ENCODE assay signal across 8 cellular contexts in genomic region chr18:21444465-21445023, GRCh38.
DNase-seq lines count a peak whose midpoint lies in the region; FAIRE-seq and TF ChIP-seq lines count a peak whose summit lies in the region.

No MANE protein-coding gene starts in this region.

- no peak overlapping the region for H3K4me3 Mint-ChIP-seq in MCF 10A (ENCODE audit: unreplicated experiment)

- no peaks in the 10 kb centered on the region for H3K9me3 Mint-ChIP-seq in MCF 10A (ENCODE audit: unreplicated experiment)

- POLR2A ChIA-PET in MCF 10A (lab: Yijun Ruan, JAX): interaction anchor here (0.6 to 1.0 kb wide), 2 partner anchors 204 to 249 kb away, joined by 3 to 4 read pairs; no protein-coding TSS in a partner anchor

- H3K4me1 Mint-ChIP-seq in MCF 10A (ENCODE audit: insufficient read depth, unreplicated experiment): peaks cover 11% of the 10 kb centered on the region

- intact Hi-C loops in MCF 10A (cut with micrococcal nuclease): loop anchor here (1.0 kb wide), 3 partner anchors 55 to 249 kb away; partner anchors contain the start of gene GREB1L

- TF ChIP-seq CTCF in AG09309 (IDR thresholded peaks at IDR 0.05; ENCODE audit: control insufficient read depth, insufficient read depth, low read depth, low read length, missing control alignments) (peak; percentile 87), MCF 10A (IDR thresholded peaks at IDR 0.05; ENCODE audit: unreplicated experiment) (peak; percentile 78)

- no peaks in the 10 kb centered on the region for H3K36me3 Mint-ChIP-seq in MCF 10A (ENCODE audit: insufficient read depth, unreplicated experiment)

- BruUV-seq in MCF 10A (replicated peaks; lab: Mats Ljungman, UMichigan): no TSS peak

- DNase-seq in AG09309 (ENCODE audit: low read depth) (peak; percentile 24), GM18507 (ENCODE audit: extremely low spot score, insufficient read length, low read depth) (peak; percentile 14), NCI-H345 (lab: John Stamatoyannopoulos, UW) (peak; percentile 59), MCF 10A (ENCODE audit: unreplicated experiment) (peak; percentile 66), left kidney (ENCODE audit: low read depth, low spot score) (peak; percentile 73), DMS79 (lab: John Stamatoyannopoulos, UW) (no peak), DMS79 treated with DMSO at 0.1 percent for 48 hours (lab: John Stamatoyannopoulos, UW) (no peak)
- DNase-seq in activated effector memory CD4-positive, alpha-beta T cell treated with Interleukin-2 at 50 U/mL for 16 hours: no peak

- H3K4me3 ChIP-seq in AG09309 (ENCODE audit: control insufficient read depth, low read depth, low read length): no peak overlapping the region

- peak; percentile 72 for FAIRE-seq in GM18507 (lab: Jason Lieb, UNC)

- H3K27ac Mint-ChIP-seq in MCF 10A (ENCODE audit: low read depth, unreplicated experiment): no peak overlapping the region

- H3K27me3 Mint-ChIP-seq in MCF 10A (ENCODE audit: insufficient read depth, unreplicated experiment): no peaks in the 10 kb centered on the region

- CTCF ChIA-PET in MCF 10A (lab: Yijun Ruan, JAX): interaction anchor here (0.5 to 9.5 kb wide), 35 partner anchors 10 to 1943 kb away, joined by 3 to 192 read pairs (median 4); partner anchors contain the start of gene GREB1L

Comparison
In these comparisons a context has a peak if more than half of its experiments do, and no peak if none do; other contexts are left out.
1. DNase-seq: peak in AG09309 (single experiment), GM18507 (single experiment), NCI-H345 (single experiment), MCF 10A (single experiment) and left kidney (single experiment); none in activated effector memory CD4-positive, alpha-beta T cell treated with Interleukin-2 at 50 U/mL for 16 hours (single experiment), DMS79 (single experiment) and DMS79 treated with DMSO at 0.1 percent for 48 hours (single experiment).